ENCODE assay signal across 25 cellular contexts in the genomic region with DNA sequence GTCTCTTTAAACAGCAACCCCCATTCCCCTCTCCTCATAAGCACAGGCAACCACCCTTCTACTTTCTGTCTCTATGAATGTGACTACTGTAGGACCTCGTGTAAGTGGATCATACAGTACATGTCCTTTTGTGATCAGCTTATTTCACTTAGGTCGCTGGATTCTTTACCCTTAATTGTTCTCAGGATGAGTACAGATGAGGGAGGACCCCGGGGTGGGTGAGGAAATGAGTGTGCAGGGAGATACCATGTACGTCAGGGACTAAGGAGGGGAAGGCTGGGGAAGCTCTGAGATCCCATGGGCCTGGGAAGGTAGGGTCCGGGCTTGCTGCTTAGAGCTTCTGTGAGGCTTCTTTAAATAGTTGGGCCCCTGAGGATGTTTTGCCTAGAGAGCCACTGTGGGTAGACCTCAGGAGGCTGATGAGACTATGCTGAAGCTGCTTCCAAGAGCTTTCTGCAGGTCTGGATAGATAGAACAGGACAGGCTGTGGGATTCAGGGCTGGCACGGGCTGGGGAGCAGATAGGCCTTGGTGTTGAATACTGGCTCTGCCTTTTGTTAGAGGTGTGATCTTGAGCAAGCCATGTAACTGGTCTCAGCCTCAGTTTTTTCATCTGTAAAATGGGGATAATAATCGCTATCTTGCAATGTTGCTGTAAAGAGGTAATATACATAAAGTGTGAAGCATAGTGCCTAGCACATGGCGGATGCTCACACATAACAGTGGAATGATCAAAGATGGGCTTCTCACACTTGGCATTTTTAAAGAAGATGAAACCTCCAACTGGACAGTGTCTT.
DNase-seq lines count a peak whose midpoint lies in the region; ATAC-seq, FAIRE-seq and TF ChIP-seq lines count a peak whose summit lies in the region.
"Had no signal": no experiment of that assay in that cellular context is flagged by ENCODE, and none has a peak within 500 bp of the region (broad histone marks: within the 10 kb centered on the region; RNA-seq: fewer than 3 reads in every experiment).

No MANE protein-coding gene starts in this region.

- no peak overlapping the region for H3K4me3 ChIP-seq in small intestine (ENCODE audit: low read depth in 1 of 2, low read length in 2 of 2)
- H3K4me3 ChIP-seq: HAP-1, SJCRH30, testis had no signal

- WGBS in small intestine, 3 donors, result 79 to 91% (median 83%) methylated on average over 8 of the region's 8 CpGs

- H3K4me1 Mint-ChIP-seq in memory B cell, result peaks cover 31% of the 10 kb centered on the region

- FAIRE-seq in GM12891 (lab: Jason Lieb, UNC), result peak; percentile 61
- no peak for FAIRE-seq in small intestine (lab: Jason Lieb, UNC)
- FAIRE-seq: frontal cortex had no signal

- TF ChIP-seq POLR2A in GM12891 (IDR thresholded peaks at IDR 0.05; ENCODE audit: low read depth, low read length), result no peak

- DNase-seq in GM12891 (ENCODE audit: insufficient read length, low spot score) (no peak), memory B cell (ENCODE audit: low spot score in 2 of 2) (no peak), small intestine (no peak), occipital lobe (lab: John Stamatoyannopoulos, UW) (no peak)
- DNase-seq: activated CD4-positive, alpha-beta T cell treated with anti-CD3 and anti-CD28 coated beads, Interleukin-2, amount 10 ng/mL, durations not matched to agents 24 days and 14 days; CD4-positive, CD25-positive, alpha-beta regulatory T cell; DMS 273 treated with DMSO at 0.1 percent for 48 hours; effector memory CD4-positive, alpha-beta T cell; hypothalamus; left ventricle myocardium superior; NCI-H146; NCI-H524 treated with DMSO at 0.1 percent for 48 hours; posterior cingulate gyrus; SJCRH30; testis had no signal

- no peaks in the 10 kb centered on the region for H3K4me1 ChIP-seq in small intestine (ENCODE audit: control insufficient read depth in 2 of 2, insufficient read depth in 1 of 2, low read depth in 1 of 2, low read length in 1 of 2)
- H3K4me1 ChIP-seq: testis had no signal

- H3K27ac ChIP-seq in small intestine (ENCODE audit: low read depth in 1 of 2, low read length in 1 of 2), result no peak overlapping the region
- H3K27ac ChIP-seq: SJCRH30, testis had no signal

- H3K27ac Mint-ChIP-seq in memory B cell, result peak overlapping the region; percentile 5
- H3K27ac Mint-ChIP-seq: activated CD4-positive, alpha-beta T cell treated with anti-CD3 and anti-CD28 coated beads, Interleukin-2, amount 10 ng/mL, durations not matched to agents 24 days and 14 days; brain; CD4-positive, CD25-positive, alpha-beta regulatory T cell; natural killer cell treated with Interleukin-12 subunit alpha and Interleukin-12 subunit beta and Interleukin-15 and Interleukin-18, amount 100 ng/mL, for 72 hours; stimulated activated memory B cell treated with anti-CD40 and anti-IgM and Interleukin-4, amounts not matched to agents 10 μg/mL and 1 μg/mL and 100 μg/mL, for 72 hours had no signal

- no peaks in the 10 kb centered on the region for H3K27me3 Mint-ChIP-seq in memory B cell
- H3K27me3 Mint-ChIP-seq: activated CD4-positive, alpha-beta T cell treated with anti-CD3 and anti-CD28 coated beads, Interleukin-2, amount 10 ng/mL, durations not matched to agents 24 days and 14 days; brain; CD4-positive, CD25-positive, alpha-beta regulatory T cell; natural killer cell treated with Interleukin-12 subunit alpha and Interleukin-12 subunit beta and Interleukin-15 and Interleukin-18, amount 100 ng/mL, for 72 hours; stimulated activated memory B cell treated with anti-CD40 and anti-IgM and Interleukin-4, amounts not matched to agents 10 μg/mL and 1 μg/mL and 100 μg/mL, for 72 hours had no signal

- no peaks in the 10 kb centered on the region for H3K9me3 Mint-ChIP-seq in memory B cell
- H3K9me3 Mint-ChIP-seq: activated CD4-positive, alpha-beta T cell treated with anti-CD3 and anti-CD28 coated beads, Interleukin-2, amount 10 ng/mL, durations not matched to agents 24 days and 14 days; brain; natural killer cell treated with Interleukin-12 subunit alpha and Interleukin-12 subunit beta and Interleukin-15 and Interleukin-18, amount 100 ng/mL, for 72 hours; stimulated activated memory B cell treated with anti-CD40 and anti-IgM and Interleukin-4, amounts not matched to agents 10 μg/mL and 1 μg/mL and 100 μg/mL, for 72 hours had no signal

- no peaks in the 10 kb centered on the region for H3K9me3 ChIP-seq in small intestine (ENCODE audit: control insufficient read depth, low read depth)
- H3K9me3 ChIP-seq: HAP-1, SJCRH30, testis had no signal

- peaks cover 8% of the 10 kb centered on the region for H3K36me3 Mint-ChIP-seq in memory B cell
- H3K36me3 Mint-ChIP-seq: brain; CD4-positive, CD25-positive, alpha-beta regulatory T cell; natural killer cell treated with Interleukin-12 subunit alpha and Interleukin-12 subunit beta and Interleukin-15 and Interleukin-18, amount 100 ng/mL, for 72 hours; stimulated activated memory B cell treated with anti-CD40 and anti-IgM and Interleukin-4, amounts not matched to agents 10 μg/mL and 1 μg/mL and 100 μg/mL, for 72 hours had no signal

- H3K27me3 ChIP-seq in small intestine (ENCODE audit: control insufficient read depth in 2 of 2, insufficient read depth in 2 of 2, low read length in 2 of 2), result no peaks in the 10 kb centered on the region
- H3K27me3 ChIP-seq: SJCRH30, testis had no signal

- ATAC-seq in GM19395 (IDR thresholded peaks at IDR 0.05; ENCODE audit: unreplicated experiment) (peak; percentile 61), HG03039 (IDR thresholded peaks at IDR 0.05; ENCODE audit: unreplicated experiment) (peak; percentile 77), memory B cell (ENCODE audit: low read depth) (no peak), HG03457 (IDR thresholded peaks at IDR 0.05; ENCODE audit: unreplicated experiment) (no peak)
- ATAC-seq: esophagus mucosa; left ventricle myocardium superior; Panc1; stimulated activated memory B cell treated with anti-CD40 and anti-IgM and Interleukin-4, amounts not matched to agents 10 μg/mL and 1 μg/mL and 100 μg/mL, for 72 hours had no signal

- no peak overlapping the region for H3K4me3 Mint-ChIP-seq in memory B cell
- H3K4me3 Mint-ChIP-seq: activated CD4-positive, alpha-beta T cell treated with anti-CD3 and anti-CD28 coated beads, Interleukin-2, amount 10 ng/mL, durations not matched to agents 24 days and 14 days; brain; CD4-positive, CD25-positive, alpha-beta regulatory T cell; natural killer cell treated with Interleukin-12 subunit alpha and Interleukin-12 subunit beta and Interleukin-15 and Interleukin-18, amount 100 ng/mL, for 72 hours; stimulated activated memory B cell treated with anti-CD40 and anti-IgM and Interleukin-4, amounts not matched to agents 10 μg/mL and 1 μg/mL and 100 μg/mL, for 72 hours had no signal

- no peaks in the 10 kb centered on the region for H3K36me3 ChIP-seq in small intestine (ENCODE audit: control insufficient read depth in 2 of 2, insufficient read depth in 2 of 2, low read length in 2 of 2)
- H3K36me3 ChIP-seq: HAP-1, SJCRH30 had no signal

TF ChIP-seq in GM12891, 5 proteins besides CTCF, POLR2A, EP300 and RAD21:
- no peak for TF ChIP-seq SPI1 (IDR thresholded peaks at IDR 0.05; ENCODE audit: low read depth, low read length)
- no peak for TF ChIP-seq TAF1 (IDR thresholded peaks at IDR 0.05; ENCODE audit: low read depth, low read length)
- TF ChIP-seq PAX5 (IDR thresholded peaks at IDR 0.05; ENCODE audit: insufficient read depth, low read length, severe bottlenecking), result no peak
- TF ChIP-seq POU2F2 (IDR thresholded peaks at IDR 0.05; ENCODE audit: low read depth, low read length), result no peak
- TF ChIP-seq POLR2AphosphoS5 (IDR thresholded peaks at IDR 0.05; ENCODE audit: low read depth, low read length), result no peak

Comparison
In these comparisons a context has a peak if more than half of its experiments do, and no peak if none do; other contexts are left out.
1. ATAC-seq: peak in GM19395 (single experiment) and HG03039 (single experiment); none in memory B cell (single experiment) and HG03457 (single experiment).